In the genomic region with DNA sequence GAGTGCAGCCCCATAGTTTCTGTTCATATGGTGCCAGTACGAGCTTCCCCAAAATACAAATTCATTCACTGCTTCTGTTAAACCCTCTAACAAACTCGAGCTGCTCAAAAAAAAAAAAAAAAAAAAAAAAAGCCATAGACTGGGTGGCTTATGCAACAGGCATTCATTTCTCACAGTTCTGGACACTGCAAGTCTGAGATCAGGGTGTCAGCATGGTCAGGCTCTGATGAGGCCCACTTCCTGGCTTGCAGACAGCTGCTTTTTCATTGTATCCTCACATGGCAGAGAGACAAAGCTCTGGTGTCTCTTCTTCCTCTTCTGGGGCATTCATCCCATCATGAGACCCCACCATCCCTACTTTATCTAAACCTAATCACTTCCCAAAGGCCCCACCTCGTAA, we compare ENCODE assay signal across 20 cellular contexts.
DNase-seq lines count a peak whose midpoint lies in the region; ATAC-seq and TF ChIP-seq lines count a peak whose summit lies in the region.
"Had no signal": no experiment of that assay in that cellular context is flagged by ENCODE, and none has a peak within 500 bp of the region (broad histone marks: within the 10 kb centered on the region; RNA-seq: fewer than 3 reads in every experiment).

No MANE protein-coding gene starts in this region.

- H3K36me3 Mint-ChIP-seq in HFFc6 (ENCODE audit: low read depth) = no peaks in the 10 kb centered on the region
- no peaks in the 10 kb centered on the region for H3K36me3 Mint-ChIP-seq in activated CD4-positive, alpha-beta T cell treated with anti-CD3 and anti-CD28 coated beads for 36 hours (ENCODE audit: low read depth)
- H3K36me3 Mint-ChIP-seq: IgD-negative memory B cell had no signal

- H3K9me3 ChIP-seq in AG04450 (ENCODE audit: control insufficient read depth, insufficient read depth, low read length) = no peaks in the 10 kb centered on the region
- H3K9me3 ChIP-seq: right lobe of liver, tibial artery had no signal

- TF ChIP-seq CTCF in AG04450 (IDR thresholded peaks at IDR 0.05; ENCODE audit: low read depth, low read length) = no peak
- TF ChIP-seq CTCF in HFFc6 (IDR thresholded peaks at IDR 0.05) = no peak

- no peaks in the 10 kb centered on the region for H3K9me3 Mint-ChIP-seq in HFFc6
- no peaks in the 10 kb centered on the region for H3K9me3 Mint-ChIP-seq in activated CD4-positive, alpha-beta T cell treated with anti-CD3 and anti-CD28 coated beads for 36 hours (ENCODE audit: low read depth)
- H3K9me3 Mint-ChIP-seq: activated T-helper 2 cell treated with anti-CD3 and anti-CD28 coated beads, Interferon-gamma antibody, Interleukin-2, Interleukin-4, amounts not matched to agents 10 μg/mL and 5 μg/mL and 100 μg/mL, durations not matched to agents 14 hours and 24 hours and 36 hours had no signal

- CTCF ChIA-PET in AG04450 (lab: Charles Lee) = interaction anchor here (0.6 to 0.7 kb wide), 2 partner anchors 181 to 390 kb away, joined by 4 to 7 read pairs; no protein-coding TSS in a partner anchor
- CTCF ChIA-PET in activated CD4-positive, alpha-beta T cell treated with anti-CD3 and anti-CD28 coated beads for 36 hours (lab: Charles Lee) = no interaction called here

- H3K4me1 Mint-ChIP-seq in HFFc6 (ENCODE audit: low read depth) = peaks cover 10% of the 10 kb centered on the region
- no peaks in the 10 kb centered on the region for H3K4me1 Mint-ChIP-seq in activated CD4-positive, alpha-beta T cell treated with anti-CD3 and anti-CD28 coated beads for 36 hours
- H3K4me1 Mint-ChIP-seq: IgD-negative memory B cell had no signal

- H3K4me3 Mint-ChIP-seq in HFFc6 = no peak overlapping the region
- H3K4me3 Mint-ChIP-seq in activated CD4-positive, alpha-beta T cell treated with anti-CD3 and anti-CD28 coated beads for 36 hours = no peak overlapping the region
- H3K4me3 Mint-ChIP-seq: IgD-negative memory B cell, neural crest cell had no signal

- ATAC-seq in HG02763 (IDR thresholded peaks at IDR 0.05; ENCODE audit: unreplicated experiment) (no peak), Right ventricle myocardium superior (ENCODE audit: poor library complexity) (no peak)
- no peak for ATAC-seq in activated CD4-positive, alpha-beta T cell treated with anti-CD3 and anti-CD28 coated beads for 36 hours
- ATAC-seq: right lobe of liver had no signal

- intact Hi-C loops in Right ventricle myocardium superior (cut with DNase I) = no loop called here
- intact Hi-C loops in activated CD4-positive, alpha-beta T cell treated with anti-CD3 and anti-CD28 coated beads for 36 hours (cut with DNase I, micrococcal nuclease) = loop anchor here in 1 of 2 experiments (10.0 kb wide), 1 partner anchor 248 kb away; no protein-coding TSS in a partner anchor

- no peak overlapping the region for H3K27ac Mint-ChIP-seq in HFFc6
- H3K27ac Mint-ChIP-seq in activated CD4-positive, alpha-beta T cell treated with anti-CD3 and anti-CD28 coated beads for 36 hours = no peak overlapping the region
- H3K27ac Mint-ChIP-seq: activated T-helper 2 cell treated with anti-CD3 and anti-CD28 coated beads, Interferon-gamma antibody, Interleukin-2, Interleukin-4, amounts not matched to agents 10 μg/mL and 5 μg/mL and 100 μg/mL, durations not matched to agents 14 hours and 24 hours and 36 hours had no signal

- no peak overlapping the region for H3K4me3 ChIP-seq in AG04450 (ENCODE audit: low read depth, low read length)
- H3K4me3 ChIP-seq: coronary artery, PC-9, right lobe of liver, tibial artery had no signal

- POLR2A ChIA-PET in AG04450 (lab: Yijun Ruan, JAX) = no interaction called here
- POLR2A ChIA-PET in activated CD4-positive, alpha-beta T cell treated with anti-CD3 and anti-CD28 coated beads for 36 hours (lab: Charles Lee) = no interaction called here

- DNase-seq in AG04450 (ENCODE audit: low read depth, low spot score) = peak; percentile 6
- DNase-seq in HFFc6 = peak; percentile 26
- DNase-seq in amniotic epithelial cell (ENCODE audit: low read depth) = peak; percentile 80
- DNase-seq in globus pallidus (ENCODE audit: low spot score) = peak; percentile 17
- no peak for DNase-seq in NK-92 treated with Interleukin-12 subunit alpha and Interleukin-12 subunit beta, amount 100 ng/mL, for 24 hours (lab: John Stamatoyannopoulos, UW)
- DNase-seq in Right ventricle myocardium superior = no peak
- DNase-seq in activated CD4-positive, alpha-beta T cell treated with anti-CD3 and anti-CD28 coated beads for 36 hours = no peak
- DNase-seq: activated CD8-positive, alpha-beta memory T cell treated with anti-CD3 and anti-CD28 coated beads for 24 hours; NCI-H1417; NCI-H446 treated with DMSO at 0.1 percent for 48 hours; PC-9; right lobe of liver; SW 1271; tibial artery had no signal

- H3K27me3 Mint-ChIP-seq in HFFc6 (ENCODE audit: insufficient read depth) = peaks cover 7% of the 10 kb centered on the region
- H3K27me3 Mint-ChIP-seq in activated CD4-positive, alpha-beta T cell treated with anti-CD3 and anti-CD28 coated beads for 36 hours = no peaks in the 10 kb centered on the region
- H3K27me3 Mint-ChIP-seq: IgD-negative memory B cell had no signal

- no peak overlapping the region for H3K27ac ChIP-seq in AG04450 (ENCODE audit: low read depth, low read length)
- H3K27ac ChIP-seq: coronary artery, PC-9, right lobe of liver, tibial artery, VCaP had no signal

- H3K27me3 ChIP-seq in AG04450 (ENCODE audit: control insufficient read depth, insufficient read depth, low read length) = no peaks in the 10 kb centered on the region
- H3K27me3 ChIP-seq: right lobe of liver, tibial artery had no signal

Comparison
In these comparisons a context has a peak if more than half of its experiments do, and no peak if none do; other contexts are left out.
1. DNase-seq: peak in AG04450 (single experiment), HFFc6 (single experiment), amniotic epithelial cell (single experiment) and globus pallidus (single experiment); none in NK-92 treated with Interleukin-12 subunit alpha and Interleukin-12 subunit beta, amount 100 ng/mL, for 24 hours (single experiment), Right ventricle myocardium superior (single experiment) and activated CD4-positive, alpha-beta T cell treated with anti-CD3 and anti-CD28 coated beads for 36 hours (single experiment).